ENCODE assay signal across 11 cellular contexts in the genomic region with DNA sequence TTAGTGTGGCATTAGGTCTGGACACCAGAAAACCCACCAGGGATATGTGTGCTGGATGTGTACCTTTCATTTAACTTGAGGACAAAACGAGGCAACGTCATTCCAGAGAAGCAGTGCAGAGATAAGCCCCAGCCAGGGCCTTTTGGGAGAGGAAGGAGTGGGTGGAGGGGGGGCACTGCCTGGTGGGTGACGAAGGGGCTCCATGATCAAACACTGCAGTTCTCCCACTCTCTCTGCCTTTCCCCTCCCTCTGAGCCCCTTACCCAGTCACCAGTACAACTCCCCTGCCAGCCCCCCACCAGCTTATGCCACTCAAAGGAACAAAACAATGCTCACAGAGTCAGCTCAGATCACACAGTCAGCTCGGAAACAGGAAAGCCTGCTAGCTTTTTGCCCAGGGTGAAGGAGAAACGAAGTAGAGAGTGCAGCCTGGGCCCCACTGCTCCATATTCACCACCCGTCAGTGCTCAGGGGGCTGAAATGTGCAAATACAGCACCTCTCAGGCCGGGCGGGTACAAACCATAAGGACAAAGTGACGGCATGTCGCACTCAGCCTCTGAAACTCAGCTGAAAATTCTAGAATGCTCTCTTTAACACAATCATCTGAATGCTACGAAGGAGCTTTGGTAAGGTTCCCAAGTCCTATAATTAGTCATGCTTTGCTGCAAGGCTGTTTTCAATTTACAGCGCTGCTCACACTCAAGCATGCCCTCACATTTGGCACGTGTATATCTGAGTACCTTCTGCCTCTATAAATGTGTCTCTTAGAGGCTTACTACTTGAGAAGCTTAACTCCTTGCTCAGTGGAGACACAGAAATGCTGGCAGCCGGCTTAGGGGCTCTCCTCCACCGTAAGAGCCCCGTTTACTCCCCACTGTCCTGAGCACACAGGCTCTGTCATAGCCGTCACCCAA.
DNase-seq lines count a peak whose midpoint lies in the region; ATAC-seq and TF ChIP-seq lines count a peak whose summit lies in the region.
"Had no signal": no experiment of that assay in that cellular context is flagged by ENCODE, and none has a peak within 500 bp of the region (broad histone marks: within the 10 kb centered on the region; RNA-seq: fewer than 3 reads in every experiment).

No MANE protein-coding gene starts in this region.

- H3K27me3 Mint-ChIP-seq in endothelial cell (ENCODE audit: unreplicated experiment) = peaks cover 2% of the 10 kb centered on the region

- no peaks in the 10 kb centered on the region for H3K27me3 ChIP-seq in MG63
- H3K27me3 ChIP-seq: SJSA1 had no signal

- DNase-seq in AG10803 (ENCODE audit: low read depth) (peak; percentile 94), MG63 (peak; percentile 68), endothelial cell (ENCODE audit: low spot score) (peak; percentile 9), omental fat pad (ENCODE audit: low spot score) (no peak), KBM-7 (no peak), HuH-7 (ENCODE audit: low spot score) (no peak)
- DNase-seq: GF-D8 had no signal

- H3K27ac Mint-ChIP-seq in endothelial cell (ENCODE audit: unreplicated experiment) = peak overlapping the region; percentile 85
- H3K27ac Mint-ChIP-seq: activated T-helper 1 cell treated with anti-CD3 and anti-CD28 coated beads, Interleukin-12 subunit alpha, Interleukin-12 subunit beta, Interleukin-2, Interleukin-4 antibody, amounts not matched to agents 30 ng/mL and 10 ng/mL and 1 ng/mL, durations not matched to agents 14 hours and 24 hours and 36 hours had no signal

- peaks cover 13% of the 10 kb centered on the region for H3K4me1 Mint-ChIP-seq in endothelial cell (ENCODE audit: unreplicated experiment)

- H3K36me3 ChIP-seq in MG63 = no peaks in the 10 kb centered on the region
- H3K36me3 ChIP-seq: SJSA1 had no signal

- peaks cover 3% of the 10 kb centered on the region; the same call in 1 of the 2 replicates for H3K9me3 ChIP-seq in MG63
- H3K9me3 ChIP-seq: SJSA1 had no signal

- ATAC-seq in omental fat pad (ENCODE audit: low FRiP score) (peak; percentile 74), HG02981 (IDR thresholded peaks at IDR 0.05; ENCODE audit: unreplicated experiment) (no peak), HG03025 (IDR thresholded peaks at IDR 0.05; ENCODE audit: low FRiP score, unreplicated experiment) (no peak)

- TF ChIP-seq CTCF in AG10803 (conservative IDR thresholded peaks at IDR 0.05; ENCODE audit: low read length) = no peak
- TF ChIP-seq CTCF in endothelial cell (IDR thresholded peaks at IDR 0.05; ENCODE audit: unreplicated experiment) = no peak
- TF ChIP-seq CTCF in omental fat pad (IDR thresholded peaks at IDR 0.05) = no peak

- H3K4me3 Mint-ChIP-seq in endothelial cell (ENCODE audit: unreplicated experiment) = no peak overlapping the region
- H3K4me3 Mint-ChIP-seq: activated T-helper 1 cell treated with anti-CD3 and anti-CD28 coated beads, Interleukin-12 subunit alpha, Interleukin-12 subunit beta, Interleukin-2, Interleukin-4 antibody, amounts not matched to agents 30 ng/mL and 10 ng/mL and 1 ng/mL, durations not matched to agents 14 hours and 24 hours and 36 hours had no signal

- in situ Hi-C loops in KBM-7 (cut with MboI; ENCODE audit: low pct_unique_long_range_greater_than_20kb, low sequenced_read_pairs) = no loop called here

- H3K36me3 Mint-ChIP-seq in endothelial cell (ENCODE audit: low read depth, unreplicated experiment) = no peaks in the 10 kb centered on the region

- H3K4me3 ChIP-seq in AG10803 (ENCODE audit: low read length) = no peak overlapping the region
- no peak overlapping the region for H3K4me3 ChIP-seq in MG63
- H3K4me3 ChIP-seq: SJSA1 had no signal

- H3K9me3 Mint-ChIP-seq in endothelial cell (ENCODE audit: unreplicated experiment) = no peaks in the 10 kb centered on the region
- H3K9me3 Mint-ChIP-seq: activated T-helper 1 cell treated with anti-CD3 and anti-CD28 coated beads, Interleukin-12 subunit alpha, Interleukin-12 subunit beta, Interleukin-2, Interleukin-4 antibody, amounts not matched to agents 30 ng/mL and 10 ng/mL and 1 ng/mL, durations not matched to agents 14 hours and 24 hours and 36 hours had no signal

Comparison
In these comparisons a context has a peak if more than half of its experiments do, and no peak if none do; other contexts are left out.
1. DNase-seq: peak in AG10803 (single experiment), MG63 (single experiment) and endothelial cell (single experiment); none in omental fat pad (single experiment), KBM-7 (single experiment) and HuH-7 (single experiment).